In genomic region chr14:85531141-85531593, GRCh38 we compare ENCODE assay signal across 8 cellular contexts. TPM values are rescaled to one million over a fixed set of nuclear protein-coding genes. Genes with fewer than 3 reads are reported as not detected.
A peak's percentile ranks its signal among the peaks of the same experiment; 100 is the strongest.
DNase-seq lines count a peak whose midpoint lies in the region; ATAC-seq, FAIRE-seq and TF ChIP-seq lines count a peak whose summit lies in the region.

No MANE protein-coding gene starts in this region.

- TF ChIP-seq CTCF in mammary epithelial cell (conservative IDR thresholded peaks at IDR 0.05 in 1 of 2, IDR thresholded peaks at IDR 0.05 in 1 of 2; ENCODE audit: extremely low read depth in 1 of 2, insufficient read depth in 1 of 2, low read depth in 1 of 2, low read length in 2 of 2): no peak
- TF ChIP-seq CTCF in keratinocyte (optimal IDR thresholded peaks at IDR 0.05 in 1 of 3, IDR thresholded peaks at IDR 0.05 in 1 of 3, conservative IDR thresholded peaks at IDR 0.05 in 1 of 3; ENCODE audit: extremely low read depth in 1 of 3, insufficient read depth in 2 of 3, low read length in 3 of 3): no peak

- peaks cover 13 to 19% of the 10 kb centered on the region in 2 donors for H3K4me1 Mint-ChIP-seq in stimulated activated naive B cell treated with anti-CD40 and anti-IgM and Interleukin-4, amounts not matched to agents 10 μg/mL and 1 μg/mL and 100 μg/mL, for 72 hours

- H3K4me3 Mint-ChIP-seq in stimulated activated naive B cell treated with anti-CD40 and anti-IgM and Interleukin-4, amounts not matched to agents 10 μg/mL and 1 μg/mL and 100 μg/mL, for 72 hours: peak overlapping the region in 1 of 2 donors; percentile 41

- no peaks in the 10 kb centered on the region for H4K20me1 ChIP-seq in mammary epithelial cell (ENCODE audit: insufficient read depth, low read length)
- no peaks in the 10 kb centered on the region for H4K20me1 ChIP-seq in keratinocyte (ENCODE audit: control insufficient read depth, extremely low read depth, insufficient read depth, low read length)

- no peak for ATAC-seq in stimulated activated naive B cell treated with anti-CD40 and anti-IgM and Interleukin-4, amounts not matched to agents 10 μg/mL and 1 μg/mL and 100 μg/mL, for 72 hours (replicated peaks)
- ATAC-seq in HG03565 (IDR thresholded peaks at IDR 0.05; ENCODE audit: unreplicated experiment) (no peak), HG02678 (IDR thresholded peaks at IDR 0.05; ENCODE audit: unreplicated experiment) (no peak)

- H3K9me3 Mint-ChIP-seq in stimulated activated naive B cell treated with anti-CD40 and anti-IgM and Interleukin-4, amounts not matched to agents 10 μg/mL and 1 μg/mL and 100 μg/mL, for 72 hours: no peaks in the 10 kb centered on the region

- H3K4me1 ChIP-seq in HUES64 (ENCODE audit: insufficient read depth, low read length) (peaks cover 33% of the 10 kb centered on the region), mammary epithelial cell (ENCODE audit: insufficient read depth, low read length) (peaks cover 44% of the 10 kb centered on the region), keratinocyte (ENCODE audit: control insufficient read depth, extremely low read depth, insufficient read depth, low read length) (peaks cover 27% of the 10 kb centered on the region)

- peak overlapping the region; percentile 65 for H3K4me3 ChIP-seq in HUES64 (ENCODE audit: low read length)
- peak overlapping the region; percentile 89 to 90 (median 89) for H3K4me3 ChIP-seq in mammary epithelial cell (replicated peaks in 1 of 3; ENCODE audit: insufficient read depth in 1 of 3, low read depth in 2 of 3, low read length in 3 of 3)
- peak overlapping the region; percentile 72 to 85 (median 85) for H3K4me3 ChIP-seq in keratinocyte (ENCODE audit: control insufficient read depth in 2 of 3, extremely low read depth in 1 of 3, insufficient read depth in 2 of 3, low read depth in 1 of 3, low read length in 3 of 3)

- H2AFZ ChIP-seq in mammary epithelial cell (ENCODE audit: low read depth, low read length) (peak overlapping the region; percentile 97), keratinocyte (ENCODE audit: control insufficient read depth, low read length) (peak overlapping the region; percentile 90)

- peaks cover 0 to 6% of the 10 kb centered on the region in 2 donors for H3K36me3 Mint-ChIP-seq in stimulated activated naive B cell treated with anti-CD40 and anti-IgM and Interleukin-4, amounts not matched to agents 10 μg/mL and 1 μg/mL and 100 μg/mL, for 72 hours

- FAIRE-seq in keratinocyte (lab: Jason Lieb, UNC): no peak

- H3K36me3 ChIP-seq in HUES64 (ENCODE audit: insufficient read depth, low read length) (no peaks in the 10 kb centered on the region), mammary epithelial cell (ENCODE audit: insufficient read depth, low read length) (no peaks in the 10 kb centered on the region), keratinocyte (ENCODE audit: control insufficient read depth in 2 of 2, extremely low read depth in 1 of 2, insufficient read depth in 2 of 2, low read length in 2 of 2) (no peaks in the 10 kb centered on the region)

- no peaks in the 10 kb centered on the region for H3K9me1 ChIP-seq in keratinocyte (ENCODE audit: control insufficient read depth, extremely low read depth, insufficient read depth, low read length)

- dilution Hi-C loops in mammary epithelial cell (cut with HindIII; ENCODE audit: low sequenced_read_pairs) (no loop called here), keratinocyte (cut with MboI; ENCODE audit: extremely low pct_ligation_motif_present, low sequenced_read_pairs) (no loop called here)

- H3K79me2 ChIP-seq in mammary epithelial cell (ENCODE audit: insufficient read depth, low read length) (peaks cover 55% of the 10 kb centered on the region), keratinocyte (ENCODE audit: control insufficient read depth, insufficient read depth, low read length) (peaks cover 55% of the 10 kb centered on the region)

- no TSS peak for BruUV-seq in mammary epithelial cell (replicated peaks; lab: Mats Ljungman, UMichigan)

- H3K4me2 ChIP-seq in mammary epithelial cell (ENCODE audit: insufficient read depth, low read depth, low read length) (peak overlapping the region; percentile 97), keratinocyte (ENCODE audit: control insufficient read depth, extremely low read depth, insufficient read depth, low read depth, low read length) (peak overlapping the region; percentile 96)

- CTCF ChIA-PET in mammary epithelial cell (lab: Charles Lee; ENCODE audit: low non-redundant PET): no interaction called here

- H3K9me3 ChIP-seq in HUES64 (ENCODE audit: insufficient read depth, low read depth, low read length) (no peaks in the 10 kb centered on the region), mammary epithelial cell (replicated peaks; ENCODE audit: insufficient read depth, low read length) (no peaks in the 10 kb centered on the region), keratinocyte (ENCODE audit: control insufficient read depth, low read depth, low read length) (no peaks in the 10 kb centered on the region)

- peaks cover 72 to 75% of the 10 kb centered on the region in 2 donors for H3K27me3 Mint-ChIP-seq in stimulated activated naive B cell treated with anti-CD40 and anti-IgM and Interleukin-4, amounts not matched to agents 10 μg/mL and 1 μg/mL and 100 μg/mL, for 72 hours

- intact Hi-C loops in mammary epithelial cell (cut with micrococcal nuclease): loop anchor here (1.0 to 10.0 kb wide), 4 partner anchors 444 to 726 kb away; no protein-coding TSS in a partner anchor

- peak overlapping the region; percentile 92 for H3K27ac Mint-ChIP-seq in stimulated activated naive B cell treated with anti-CD40 and anti-IgM and Interleukin-4, amounts not matched to agents 10 μg/mL and 1 μg/mL and 100 μg/mL, for 72 hours

- H3K27ac ChIP-seq in HUES64 (ENCODE audit: low read depth, low read length): no peak overlapping the region
- H3K27ac ChIP-seq in mammary epithelial cell (ENCODE audit: insufficient read depth, low read depth, low read length): peak overlapping the region; percentile 67
- H3K27ac ChIP-seq in keratinocyte (ENCODE audit: control insufficient read depth, insufficient read depth, low read length): peak overlapping the region; percentile 86

- H3K27me3 ChIP-seq in HUES64 (ENCODE audit: insufficient read depth, low read length): peaks cover 75% of the 10 kb centered on the region
- no peaks in the 10 kb centered on the region for H3K27me3 ChIP-seq in mammary epithelial cell (ENCODE audit: insufficient read depth, low read length)
- no peaks in the 10 kb centered on the region for H3K27me3 ChIP-seq in keratinocyte (ENCODE audit: control insufficient read depth, extremely low read depth, insufficient read depth, low read length)

- H3K9ac ChIP-seq in HUES64 (ENCODE audit: low read depth, low read length): no peak overlapping the region
- H3K9ac ChIP-seq in mammary epithelial cell (ENCODE audit: insufficient read depth, low read length): peak overlapping the region; percentile 84
- H3K9ac ChIP-seq in keratinocyte (ENCODE audit: control insufficient read depth, extremely low read depth, insufficient read depth, low read length): peak overlapping the region; percentile 88

- peak; percentile 75 for DNase-seq in mammary epithelial cell
- no peak for DNase-seq in keratinocyte (ENCODE audit: low read depth, low spot score)
- no peak for DNase-seq in stimulated activated naive B cell treated with anti-CD40 and anti-IgM and Interleukin-4, amounts not matched to agents 10 μg/mL and 1 μg/mL and 100 μg/mL, for 72 hours
- no peak for DNase-seq in activated CD4-positive, alpha-beta T cell treated with anti-CD3 and anti-CD28 coated beads for 48 hours
- DNase-seq in NCI-H187 treated with DMSO at 0.1 percent for 48 hours (lab: John Stamatoyannopoulos, UW): no peak

- in situ Hi-C loops in mammary epithelial cell (cut with MboI; ENCODE audit: low sequenced_read_pairs in 2 of 2): loop anchor here (5.0 to 25.0 kb wide), 2 partner anchors 114 to 569 kb away; no protein-coding TSS in a partner anchor

- WGBS in HUES64: under 1% methylated on average over 29 of the region's 29 CpGs
- WGBS in mammary epithelial cell (ENCODE audit: low coverage, missing lambda C conversion rate): 2% methylated on average over 18 of the region's 29 CpGs

RNA-seq across cellular contexts. Expression of gene FLRT2, which starts 1.2 kb away (rescaled TPM):
- 12.0 TPM for polyA plus RNA-seq in HUES64 (2013, experiment 1 of 2)
- polyA plus RNA-seq in HUES64 (2013, experiment 2 of 2): 12.8 TPM
- total RNA-seq in mammary epithelial cell: 10 to 100 TPM; 33.2 to 92.3 TPM
- 32.7 TPM for polyA plus RNA-seq in mammary epithelial cell
- polyA minus RNA-seq in mammary epithelial cell: 74.2 TPM
- polyA plus RNA-seq in keratinocyte: 49.3 to 74.4 TPM (median 69.2 TPM) in 3 replicates
- polyA plus RNA-seq in keratinocyte (2011; ENCODE audit: low read depth): 55.8 TPM
- 22.2 and 23.3 TPM in 2 replicates for polyA plus RNA-seq in keratinocyte (2011; cell fraction: cytosol; rRNA removed)
- 229 and 258 TPM in 2 replicates for polyA plus RNA-seq in keratinocyte (2011; cell fraction: nucleus; rRNA removed)
- polyA plus RNA-seq in keratinocyte (2012; ENCODE audit: low replicate concordance): 29.4 and 43.2 TPM in 2 replicates
- 63.4 to 138 TPM (median 138 TPM) in 3 replicates for polyA minus RNA-seq in keratinocyte
- polyA minus RNA-seq in keratinocyte (2011; cell fraction: cytosol; rRNA and poly(A)+ RNA removed): 50.3 TPM
- polyA minus RNA-seq in keratinocyte (2011; cell fraction: nucleus; rRNA and poly(A)+ RNA removed): 292 and 345 TPM in 2 replicates
